Comparison of ENCODE assay signal across 8 cellular contexts in genomic region chr2:25042321-25043240, GRCh38. TPM values are rescaled to one million over a fixed set of nuclear protein-coding genes. Genes with fewer than 3 reads are reported as not detected.
DNase-seq lines count a peak whose midpoint lies in the region; ATAC-seq, FAIRE-seq and TF ChIP-seq lines count a peak whose summit lies in the region.

No MANE protein-coding gene starts in this region.

- H3K27ac ChIP-seq in RWPE2 (ENCODE audit: poor library complexity, severe bottlenecking) (no peak overlapping the region), spleen (peak overlapping the region; percentile 36 to 82 (median 75))

- ATAC-seq in HG02970 (IDR thresholded peaks at IDR 0.05; ENCODE audit: low FRiP score, unreplicated experiment) (peak; percentile 4), RWPE2 (ENCODE audit: low read depth) (peak; percentile 39; the same call in 2 of the 3 replicates), HG03139 (IDR thresholded peaks at IDR 0.05; ENCODE audit: unreplicated experiment) (no peak), GM19351 (IDR thresholded peaks at IDR 0.05; ENCODE audit: unreplicated experiment) (no peak)

- intact Hi-C loops in spleen (cut with DNase I; ENCODE audit: low total_unique reads) = no loop called here

- TF ChIP-seq CTCF in GM12864 (IDR thresholded peaks at IDR 0.05; ENCODE audit: low read depth, low read length, missing control alignments) = no peak
- TF ChIP-seq CTCF in RWPE2 (IDR thresholded peaks at IDR 0.05; ENCODE audit: poor library complexity, severe bottlenecking) = no peak
- TF ChIP-seq CTCF in bronchial epithelial cell (IDR thresholded peaks at IDR 0.05; ENCODE audit: insufficient read depth, low read length, severe bottlenecking) = no peak
- TF ChIP-seq CTCF in kidney epithelial cell (IDR thresholded peaks at IDR 0.05; ENCODE audit: insufficient read depth, low read length, poor library complexity, severe bottlenecking) = no peak
- TF ChIP-seq CTCF in spleen (IDR thresholded peaks at IDR 0.05 in 8 of 11, conservative IDR thresholded peaks at IDR 0.05 in 3 of 11) = no peak

- H3K4me1 ChIP-seq in RWPE2 (ENCODE audit: insufficient read depth, poor library complexity, severe bottlenecking) = peaks cover 3% of the 10 kb centered on the region
- peaks cover 17 to 42% (median 28%) of the 10 kb centered on the region in 6 donors for H3K4me1 ChIP-seq in spleen

- H3K27me3 ChIP-seq in RWPE2 (ENCODE audit: insufficient read depth, poor library complexity, severe bottlenecking) = peaks cover 20% of the 10 kb centered on the region
- H3K27me3 ChIP-seq in bronchial epithelial cell (ENCODE audit: control insufficient read depth, insufficient read depth, low read length) = peaks cover 11% of the 10 kb centered on the region
- no peaks in the 10 kb centered on the region for H3K27me3 ChIP-seq in kidney epithelial cell (ENCODE audit: control insufficient read depth, insufficient read depth, low read length)
- peaks cover 0 to 63% (median 30%) of the 10 kb centered on the region in 7 donors for H3K27me3 ChIP-seq in spleen (replicated peaks in 1 of 7)

- peak overlapping the region; percentile 63 for H3K4me3 ChIP-seq in GM12864 (ENCODE audit: low read depth, low read length)
- H3K4me3 ChIP-seq in RWPE2 (ENCODE audit: severe bottlenecking) = peak overlapping the region; percentile 38
- peak overlapping the region; percentile 41 for H3K4me3 ChIP-seq in bronchial epithelial cell (ENCODE audit: low read depth, low read length)
- peak overlapping the region; percentile 65 for H3K4me3 ChIP-seq in kidney epithelial cell (ENCODE audit: low read depth, low read length)
- peak overlapping the region; percentile 61 to 89 (median 72) for H3K4me3 ChIP-seq in spleen

- no peaks in the 10 kb centered on the region for H3K36me3 ChIP-seq in RWPE2 (ENCODE audit: low read depth)
- no peaks in the 10 kb centered on the region for H3K36me3 ChIP-seq in bronchial epithelial cell (ENCODE audit: control insufficient read depth, insufficient read depth, low read length)
- H3K36me3 ChIP-seq in kidney epithelial cell (ENCODE audit: control insufficient read depth, insufficient read depth, low read length) = no peaks in the 10 kb centered on the region
- no peaks in the 10 kb centered on the region for H3K36me3 ChIP-seq in spleen

- FAIRE-seq in bronchial epithelial cell (lab: Jason Lieb, UNC) = no peak

- WGBS in spleen, 5 donors = 1% methylated on average over 29 to 76 of the region's 76 CpGs

- no peak for TF ChIP-seq POLR2A in spleen (IDR thresholded peaks at IDR 0.05)

- H3K9me3 ChIP-seq in RWPE2 (ENCODE audit: severe bottlenecking) (no peaks in the 10 kb centered on the region), spleen (no peaks in the 10 kb centered on the region)

- no peak for DNase-seq in GM12864 (ENCODE audit: low read depth)
- DNase-seq in RWPE2 (ENCODE audit: low spot score) = no peak
- no peak for DNase-seq in bronchial epithelial cell (ENCODE audit: low read depth)
- DNase-seq in kidney epithelial cell (ENCODE audit: low read depth) = no peak
- DNase-seq in spleen = no peak

RNA-seq across cellular contexts. Expression of gene EFR3B, which starts 0.7 kb away (rescaled TPM):
- total RNA-seq in bronchial epithelial cell (0.13 TPM in 1 of 2 replicates, not detected in the other), kidney epithelial cell (2.3 and 3.1 TPM in 2 replicates), spleen (10 to 100 TPM in 3 of 7 donors, 1 to 10 TPM in 4; 4.4 to 13.2 (median 8.3) TPM)
- 1 to 10 TPM in 1 of 3 donors, under 1 TPM in 2; 0.22 to 2.6 (median 0.39) TPM for polyA plus RNA-seq in spleen

Comparison
In these comparisons a context has a peak if more than half of its experiments do, and no peak if none do; other contexts are left out.
1. ATAC-seq: peak in HG02970 (single experiment) and RWPE2 (single experiment); none in HG03139 (single experiment) and GM19351 (single experiment).
2. Peak in every context shown above with its lines, with median percentiles within 50 percentile points of each other: H3K4me3 ChIP-seq.